12 cellular contexts compared by ENCODE assay signal in the genomic region with DNA sequence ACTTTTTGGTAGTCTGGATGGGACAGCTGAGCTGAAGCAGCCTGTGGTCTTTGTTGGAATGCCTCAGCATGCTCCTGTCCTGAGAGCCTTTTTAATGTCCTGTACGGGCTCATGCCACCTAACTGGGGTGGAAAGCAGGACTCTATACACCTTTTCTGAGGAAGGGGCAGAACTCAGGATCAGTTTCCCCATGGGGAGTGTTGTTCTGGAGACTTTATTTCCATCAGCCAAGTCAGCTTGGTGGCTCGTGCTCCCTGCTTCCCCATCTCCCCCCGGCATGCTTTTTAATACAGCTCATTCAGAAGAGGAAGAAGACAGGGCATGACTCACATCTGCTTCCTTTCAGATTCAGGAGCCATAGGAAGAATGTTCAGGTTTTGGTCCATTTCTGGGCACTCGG. TPM values are rescaled to one million over a fixed set of nuclear protein-coding genes. Genes with fewer than 3 reads are reported as not detected.
DNase-seq lines count a peak whose midpoint lies in the region; ATAC-seq and TF ChIP-seq lines count a peak whose summit lies in the region.
"Had no signal": no experiment of that assay in that cellular context is flagged by ENCODE, and none has a peak within 500 bp of the region (broad histone marks: within the 10 kb centered on the region; RNA-seq: fewer than 3 reads in every experiment).

No MANE protein-coding gene starts in this region.

- no peak overlapping the region for H3K27ac Mint-ChIP-seq in naive thymus-derived CD4-positive, alpha-beta T cell
- H3K27ac Mint-ChIP-seq: activated CD8-positive, alpha-beta T cell treated with anti-CD3 and anti-CD28 coated beads, Interleukin-2, amount 10 ng/mL, durations not matched to agents 7 days and 5 days; mesothelial cell of epicardium had no signal

- peak; percentile 60 for ATAC-seq in naive thymus-derived CD4-positive, alpha-beta T cell
- ATAC-seq in activated CD4-positive, CD25-positive, alpha-beta regulatory T cell treated with anti-CD3 and anti-CD28 coated beads, Interleukin-2, amount 50 U/mL, for 24 hours, result no peak
- ATAC-seq in HG03354 (IDR thresholded peaks at IDR 0.05; ENCODE audit: poor library complexity, severe bottlenecking, unreplicated experiment) (no peak), HG02981 (IDR thresholded peaks at IDR 0.05; ENCODE audit: unreplicated experiment) (no peak)
- ATAC-seq: activated CD8-positive, alpha-beta T cell treated with anti-CD3 and anti-CD28 coated beads, Interleukin-2, amount 10 ng/mL, durations not matched to agents 7 days and 5 days; gastrocnemius medialis had no signal

- no peak overlapping the region for H3K27ac ChIP-seq in naive thymus-derived CD4-positive, alpha-beta T cell (ENCODE audit: low read depth, low read length)
- H3K27ac ChIP-seq: gastrocnemius medialis had no signal

- peaks cover 0 to 35% (median 17%) of the 10 kb centered on the region in 7 donors for H3K4me1 Mint-ChIP-seq in naive thymus-derived CD4-positive, alpha-beta T cell

- H3K36me3 ChIP-seq in naive thymus-derived CD4-positive, alpha-beta T cell (ENCODE audit: control insufficient read depth in 2 of 3, insufficient read depth in 3 of 3, low read length in 3 of 3), result no peaks in the 10 kb centered on the region
- H3K36me3 ChIP-seq: gastrocnemius medialis had no signal

- H3K9me3 Mint-ChIP-seq in naive thymus-derived CD4-positive, alpha-beta T cell, result no peaks in the 10 kb centered on the region

- no peak overlapping the region for H3K4me3 ChIP-seq in choroid plexus epithelial cell (ENCODE audit: low read depth, low read length)
- no peak overlapping the region for H3K4me3 ChIP-seq in naive thymus-derived CD4-positive, alpha-beta T cell (ENCODE audit: low read length)
- H3K4me3 ChIP-seq: gastrocnemius medialis had no signal

- no peak overlapping the region for H3K4me3 Mint-ChIP-seq in naive thymus-derived CD4-positive, alpha-beta T cell
- H3K4me3 Mint-ChIP-seq: activated CD8-positive, alpha-beta T cell treated with anti-CD3 and anti-CD28 coated beads, Interleukin-2, amount 10 ng/mL, durations not matched to agents 7 days and 5 days; mesothelial cell of epicardium had no signal

- no peak for TF ChIP-seq CTCF in choroid plexus epithelial cell (conservative IDR thresholded peaks at IDR 0.05; ENCODE audit: low read depth, low read length)

- DNase-seq in GDM1 (lab: John Stamatoyannopoulos, UW) (peak; percentile 43), NOMO-1 treated with dmso at 0.1 percent for 144 hours (lab: John Stamatoyannopoulos, UW; ENCODE audit: unreplicated experiment) (peak; percentile 10), choroid plexus epithelial cell (ENCODE audit: low read depth) (peak; percentile 59), HPDE6-E6E7 (ENCODE audit: extremely low spot score) (no peak)
- no peak for DNase-seq in naive thymus-derived CD4-positive, alpha-beta T cell
- DNase-seq: activated CD8-positive, alpha-beta T cell treated with anti-CD3 and anti-CD28 coated beads, Interleukin-2, amount 10 ng/mL, durations not matched to agents 7 days and 5 days; gastrocnemius medialis had no signal

- CTCF ChIA-PET in naive thymus-derived CD4-positive, alpha-beta T cell (lab: Charles Lee), result no interaction called here

- peaks cover 0 to 3% (median 0%) of the 10 kb centered on the region in 5 donors for H3K36me3 Mint-ChIP-seq in naive thymus-derived CD4-positive, alpha-beta T cell
- H3K36me3 Mint-ChIP-seq: mesothelial cell of epicardium had no signal

- intact Hi-C loops in naive thymus-derived CD4-positive, alpha-beta T cell (cut with micrococcal nuclease), result no loop called here

- no peaks in the 10 kb centered on the region for H3K9me3 ChIP-seq in naive thymus-derived CD4-positive, alpha-beta T cell (ENCODE audit: control insufficient read depth in 2 of 3, low read length in 3 of 3)
- H3K9me3 ChIP-seq: gastrocnemius medialis had no signal

- peaks cover 42 to 67% (median 61%) of the 10 kb centered on the region in 5 donors for H3K27me3 Mint-ChIP-seq in naive thymus-derived CD4-positive, alpha-beta T cell

- POLR2A ChIA-PET in naive thymus-derived CD4-positive, alpha-beta T cell (lab: Charles Lee), result interaction anchor here (0.5 kb wide), 1 partner anchor 27 kb away, joined by 3 read pairs; no protein-coding TSS in a partner anchor

- H3K4me1 ChIP-seq in naive thymus-derived CD4-positive, alpha-beta T cell (ENCODE audit: control insufficient read depth in 2 of 2, insufficient read depth in 2 of 2, low read length in 2 of 2), result peaks cover 7 to 8% of the 10 kb centered on the region in 2 donors

- peaks cover 0 to 8% of the 10 kb centered on the region in 2 donors for H3K27me3 ChIP-seq in naive thymus-derived CD4-positive, alpha-beta T cell (ENCODE audit: control insufficient read depth in 2 of 2, insufficient read depth in 2 of 2, low read length in 2 of 2)

RNA-seq across cellular contexts. Expression of a gene that starts 5.1 kb away (rescaled TPM):
- 10 to 100 TPM in 1 of 5 experiments, 1 to 10 TPM in 4; 2.7 to 42.1 (median 5.2) TPM for total RNA-seq in naive thymus-derived CD4-positive, alpha-beta T cell
- polyA plus RNA-seq in naive thymus-derived CD4-positive, alpha-beta T cell, result under 1 TPM; 0.64 to 0.84 TPM

RNA-seq across cellular contexts. Expression of a gene that starts 31.0 kb away (rescaled TPM):
- under 1 TPM in 1 of 5 experiments, not detected in 4; 0.15 TPM for total RNA-seq in naive thymus-derived CD4-positive, alpha-beta T cell
- not detected for polyA plus RNA-seq in naive thymus-derived CD4-positive, alpha-beta T cell
- total RNA-seq: activated CD8-positive, alpha-beta T cell treated with anti-CD3 and anti-CD28 coated beads, Interleukin-2, amount 10 ng/mL, durations not matched to agents 7 days and 5 days had no signal

RNA-seq across cellular contexts. Expression of a gene that starts 34.9 kb away (rescaled TPM):
- 10 to 100 TPM in 2 of 5 experiments, 1 to 10 TPM in 3; 3.5 to 44.9 (median 8.4) TPM for total RNA-seq in naive thymus-derived CD4-positive, alpha-beta T cell
- polyA plus RNA-seq in naive thymus-derived CD4-positive, alpha-beta T cell, result 1 to 10 TPM; 2.4 to 5.0 TPM
- total RNA-seq: gastrocnemius medialis, skeletal muscle tissue had no signal

RNA-seq across cellular contexts. Expression of a gene that starts 44.8 kb away (rescaled TPM):
- 10 to 100 TPM; 10.5 to 30.0 (median 18.7) TPM for total RNA-seq in naive thymus-derived CD4-positive, alpha-beta T cell
- 10 to 100 TPM in 1 of 2 donors, 1 to 10 TPM in 1; 7.5 to 11.4 TPM for polyA plus RNA-seq in naive thymus-derived CD4-positive, alpha-beta T cell

RNA-seq across cellular contexts. Expression of a gene that starts 48.3 kb away (rescaled TPM):
- total RNA-seq in naive thymus-derived CD4-positive, alpha-beta T cell, result 1 to 10 TPM in 3 of 5 experiments, under 1 TPM in 1, not detected in 1; 0.11 to 8.9 (median 3.7) TPM
- polyA plus RNA-seq in naive thymus-derived CD4-positive, alpha-beta T cell, result not detected

Comparison
In these comparisons a context has a peak if more than half of its experiments do, and no peak if none do; other contexts are left out.
1. DNase-seq: peak in GDM1 (single experiment), NOMO-1 treated with dmso at 0.1 percent for 144 hours (single experiment) and choroid plexus epithelial cell (single experiment); none in naive thymus-derived CD4-positive, alpha-beta T cell (0 of 9) and HPDE6-E6E7 (single experiment).